ENCODE assay signal across 8 cellular contexts in the genomic region with DNA sequence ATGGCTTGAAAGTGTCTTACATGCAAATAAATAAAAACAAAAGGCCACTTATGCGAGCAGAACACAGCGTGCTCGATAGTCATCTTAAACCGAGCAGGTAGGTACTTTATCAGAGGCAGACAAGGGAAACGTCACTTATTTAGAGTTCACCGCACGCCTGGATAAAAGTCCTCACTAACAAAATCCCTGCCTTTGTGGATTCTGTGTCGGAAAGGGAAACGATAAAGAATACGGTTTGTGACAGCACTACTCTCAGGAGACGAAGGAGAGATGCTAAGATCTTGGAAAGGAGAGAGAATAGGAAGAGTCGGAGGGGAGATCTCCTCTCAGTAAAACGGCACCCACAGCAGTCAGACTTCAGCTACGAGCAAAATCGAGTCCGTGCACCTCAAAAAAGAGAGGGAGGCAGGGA. TPM values are rescaled to one million over a fixed set of nuclear protein-coding genes. Genes with fewer than 3 reads are reported as not detected.
DNase-seq lines count a peak whose midpoint lies in the region; ATAC-seq and TF ChIP-seq lines count a peak whose summit lies in the region.

No MANE protein-coding gene starts in this region.

- TF ChIP-seq EP300 in upper lobe of left lung (IDR thresholded peaks at IDR 0.05) = no peak

- H3K9me3 Mint-ChIP-seq in memory B cell = no peaks in the 10 kb centered on the region

- H3K27ac ChIP-seq in coronary artery (peak overlapping the region; percentile 69 to 87), upper lobe of left lung (peak overlapping the region; percentile 76 to 89 (median 82))

- H3K36me3 ChIP-seq in upper lobe of left lung = peaks cover 0 to 8% (median 5%) of the 10 kb centered on the region in 4 donors

- WGBS in upper lobe of left lung, 2 donors = 0% methylated on average over 16 of the region's 16 CpGs

- H3K4me3 Mint-ChIP-seq in memory B cell = peak overlapping the region; percentile 99

- peak; percentile 35 for DNase-seq in DMS53 (lab: John Stamatoyannopoulos, UW)
- DNase-seq in DMS53 treated with DMSO at 0.1 percent for 48 hours (lab: John Stamatoyannopoulos, UW; ENCODE audit: unreplicated experiment) = no peak
- no peak for DNase-seq in HFF-Myc (ENCODE audit: extremely low read depth, low read depth)
- peak; percentile 39 for DNase-seq in NCI-H69 (lab: John Stamatoyannopoulos, UW)
- DNase-seq in coronary artery (ENCODE audit: low spot score) = no peak
- DNase-seq in memory B cell (ENCODE audit: low spot score in 2 of 2) = no peak
- no peak for DNase-seq in upper lobe of left lung
- no peak for DNase-seq in SIG-M5 treated with dmso at 0.1 percent for 504 hours (lab: John Stamatoyannopoulos, UW; ENCODE audit: unreplicated experiment)

- no peak for TF ChIP-seq CTCF in HFF-Myc (IDR thresholded peaks at IDR 0.05; ENCODE audit: low read depth, low read length, missing control alignments)
- TF ChIP-seq CTCF in coronary artery (IDR thresholded peaks at IDR 0.05) = no peak
- no peak for TF ChIP-seq CTCF in upper lobe of left lung (IDR thresholded peaks at IDR 0.05)

- no peaks in the 10 kb centered on the region for H3K27me3 Mint-ChIP-seq in memory B cell

- peaks cover 4 to 13% (median 7%) of the 10 kb centered on the region in 4 donors for H3K4me1 ChIP-seq in upper lobe of left lung

- peak overlapping the region; percentile 64 for H3K4me3 ChIP-seq in HFF-Myc (replicated peaks; ENCODE audit: low read depth, low read length)
- H3K4me3 ChIP-seq in coronary artery = peak overlapping the region; percentile 93
- H3K4me3 ChIP-seq in upper lobe of left lung = peak overlapping the region; percentile 75 to 95 (median 86)

- peak overlapping the region; percentile 94 for H3K27ac Mint-ChIP-seq in memory B cell

- peaks cover 25% of the 10 kb centered on the region for H3K4me1 Mint-ChIP-seq in memory B cell

- TF ChIP-seq POLR2A in upper lobe of left lung (IDR thresholded peaks at IDR 0.05) = no peak

- no peaks in the 10 kb centered on the region for H3K9me3 ChIP-seq in upper lobe of left lung

- H3K27me3 ChIP-seq in upper lobe of left lung = no peaks in the 10 kb centered on the region

- ATAC-seq in memory B cell (ENCODE audit: low read depth) = peak; percentile 7
- ATAC-seq in upper lobe of left lung (ENCODE audit: low FRiP score in 2 of 2) = no peak

- peaks cover 8% of the 10 kb centered on the region for H3K36me3 Mint-ChIP-seq in memory B cell

RNA-seq across cellular contexts. Expression of a gene that starts 0.6 kb away (rescaled TPM):
- 10 to 100 TPM; 12.6 to 23.5 (median 18.0) TPM for total RNA-seq in upper lobe of left lung

RNA-seq across cellular contexts. Expression of a gene that starts 43.5 kb away (rescaled TPM):
- 1 to 10 TPM; 1.4 to 8.4 (median 4.9) TPM for total RNA-seq in upper lobe of left lung

Comparison
In these comparisons a context has a peak if more than half of its experiments do, and no peak if none do; other contexts are left out.
1. DNase-seq: peak in DMS53 (single experiment) and NCI-H69 (single experiment); none in DMS53 treated with DMSO at 0.1 percent for 48 hours (single experiment), HFF-Myc (single experiment), coronary artery (single experiment), memory B cell (0 of 2), upper lobe of left lung (0 of 2) and SIG-M5 treated with dmso at 0.1 percent for 504 hours (single experiment).
2. Peak in every context shown above with its lines, with median percentiles within 50 percentile points of each other: H3K4me3 ChIP-seq.